ENCODE assay signal across 20 cellular contexts in genomic region chr4:110793890-110794588, GRCh38.
DNase-seq lines count a peak whose midpoint lies in the region.
"Had no signal": no experiment of that assay in that cellular context is flagged by ENCODE, and none has a peak within 500 bp of the region (broad histone marks: within the 10 kb centered on the region; RNA-seq: fewer than 3 reads in every experiment).

No MANE protein-coding gene starts in this region.

- no peak overlapping the region for H3K4me3 ChIP-seq in iPS DF 6.9 (ENCODE audit: low read length)
- H3K4me3 ChIP-seq: esophagus squamous epithelium, GM23248, thyroid gland had no signal

- H3K9me3 ChIP-seq in iPS DF 6.9 (ENCODE audit: control insufficient read depth, insufficient read depth, low read length), result no peaks in the 10 kb centered on the region
- H3K9me3 ChIP-seq: esophagus squamous epithelium, neutrophil, thyroid gland had no signal

- H3K36me3 ChIP-seq in iPS DF 6.9 (ENCODE audit: control insufficient read depth, insufficient read depth, low read length), result no peaks in the 10 kb centered on the region
- H3K36me3 ChIP-seq: esophagus squamous epithelium, neutrophil, thyroid gland had no signal

- no peaks in the 10 kb centered on the region for H3K27me3 ChIP-seq in iPS DF 6.9 (ENCODE audit: control insufficient read depth, insufficient read depth, low read length)
- H3K27me3 ChIP-seq: esophagus squamous epithelium, neutrophil, thyroid gland had no signal

- no CpG with 5 or more reads among the region's 5 CpGs for WGBS in iPS DF 6.9 (ENCODE audit: insufficient coverage, insufficient read length)

- intact Hi-C loops in cardiac septum (cut with DNase I), result no loop called here

- DNase-seq in NCI-H146 (lab: John Stamatoyannopoulos, UW) (peak; percentile 0), NCI-H146 treated with DMSO at 0.1 percent for 48 hours (lab: John Stamatoyannopoulos, UW; ENCODE audit: unreplicated experiment) (no peak), SHP77 (lab: John Stamatoyannopoulos, UW) (peak; percentile 23 to 41), iPS DF 6.9 (ENCODE audit: low read depth, low spot score) (peak; percentile 9), retina (peak; percentile 30), NCI-H748 (lab: John Stamatoyannopoulos, UW; ENCODE audit: unreplicated experiment) (no peak), DMS79 (lab: John Stamatoyannopoulos, UW) (no peak), cardiac septum (ENCODE audit: low spot score) (no peak)
- DNase-seq: activated CD8-positive, alpha-beta memory T cell treated with anti-CD3 and anti-CD28 coated beads, Interleukin-2, amount 10 ng/mL, durations not matched to agents 7 days and 5 days; caudate nucleus; esophagus squamous epithelium; kidney glomerular epithelial cell; NCI-H1092; NCI-H2171; RPMI8226; stimulated activated CD4-positive, alpha-beta T cell treated with anti-CD3 and anti-CD28 coated beads, Interleukin-12 subunit alpha, Interleukin-12 subunit beta, amount 100 ng/mL, for 4 hours had no signal

- H3K4me1 ChIP-seq in iPS DF 6.9 (ENCODE audit: control insufficient read depth, insufficient read depth, low read length), result no peaks in the 10 kb centered on the region
- H3K4me1 ChIP-seq: esophagus squamous epithelium, thyroid gland had no signal

- H3K27ac ChIP-seq in iPS DF 6.9 (ENCODE audit: low read length), result no peak overlapping the region
- H3K27ac ChIP-seq: 22Rv1, esophagus squamous epithelium, GM23248, neutrophil, thyroid gland had no signal

Comparison
In these comparisons a context has a peak if more than half of its experiments do, and no peak if none do; other contexts are left out.
1. DNase-seq: peak in NCI-H146 (single experiment), SHP77 (2 of 2), iPS DF 6.9 (single experiment) and retina (single experiment); none in NCI-H146 treated with DMSO at 0.1 percent for 48 hours (single experiment), NCI-H748 (single experiment), DMS79 (single experiment) and cardiac septum (single experiment).